Comparison of ENCODE assay signal across 8 cellular contexts in the genomic region with DNA sequence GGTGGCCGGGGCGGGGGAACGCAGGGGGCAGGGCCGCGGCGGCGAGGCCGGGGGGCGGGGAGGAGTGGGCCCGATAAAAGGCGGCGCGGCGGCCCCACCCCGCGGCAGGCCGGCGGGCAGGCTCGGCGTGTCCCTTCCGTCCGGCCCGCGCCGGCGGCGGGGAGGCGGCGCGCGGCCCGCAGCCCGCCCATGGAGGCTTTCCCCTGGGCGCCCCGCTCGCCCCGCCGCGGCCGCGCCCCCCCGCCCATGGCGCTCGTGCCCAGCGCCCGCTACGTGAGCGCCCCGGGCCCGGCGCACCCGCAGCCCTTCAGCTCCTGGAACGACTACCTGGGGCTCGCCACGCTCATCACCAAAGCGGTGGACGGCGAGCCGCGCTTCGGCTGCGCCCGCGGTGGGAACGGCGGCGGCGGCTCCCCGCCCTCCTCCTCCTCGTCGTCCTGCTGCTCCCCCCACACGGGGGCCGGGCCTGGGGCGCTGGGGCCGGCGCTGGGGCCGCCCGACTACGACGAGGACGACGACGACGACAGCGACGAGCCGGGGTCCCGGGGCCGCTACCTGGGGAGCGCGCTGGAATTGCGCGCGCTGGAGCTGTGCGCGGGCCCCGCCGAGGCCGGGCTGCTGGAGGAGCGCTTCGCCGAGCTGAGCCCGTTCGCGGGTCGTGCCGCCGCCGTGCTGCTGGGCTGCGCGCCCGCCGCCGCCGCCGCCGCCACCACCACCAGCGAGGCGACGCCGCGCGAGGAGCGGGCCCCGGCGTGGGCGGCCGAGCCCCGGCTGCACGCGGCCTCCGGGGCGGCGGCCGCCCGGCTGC. TPM values are rescaled to one million over a fixed set of nuclear protein-coding genes. Genes with fewer than 3 reads are reported as not detected.
A peak's percentile ranks its signal among the peaks of the same experiment; 100 is the strongest.
DNase-seq lines count a peak whose midpoint lies in the region; ATAC-seq, FAIRE-seq and TF ChIP-seq lines count a peak whose summit lies in the region.

A gene with protein sequence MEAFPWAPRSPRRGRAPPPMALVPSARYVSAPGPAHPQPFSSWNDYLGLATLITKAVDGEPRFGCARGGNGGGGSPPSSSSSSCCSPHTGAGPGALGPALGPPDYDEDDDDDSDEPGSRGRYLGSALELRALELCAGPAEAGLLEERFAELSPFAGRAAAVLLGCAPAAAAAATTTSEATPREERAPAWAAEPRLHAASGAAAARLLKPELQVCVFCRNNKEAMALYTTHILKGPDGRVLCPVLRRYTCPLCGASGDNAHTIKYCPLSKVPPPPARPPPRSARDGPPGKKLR (plus strand): TSS at position 102 of the 808 bp plus-strand sequence. CDS start 88 bp downstream, at position 190.

- 2% methylated on average over 136 of the region's 136 CpGs for WGBS in liver

- peak within 1 kb of the TSS; percentile 70 for H3K4me3 Mint-ChIP-seq in MCF 10A (ENCODE audit: unreplicated experiment)

- H2AFZ ChIP-seq in PC-9, result no peak within 1 kb of the TSS

- H3K4me1 ChIP-seq in PC-9 (replicated peaks; ENCODE audit: insufficient read depth) (peaks cover 39% of the 10 kb centered on the region), liver (ENCODE audit: control insufficient read depth in 4 of 4, insufficient read depth in 4 of 4, low read length in 3 of 4) (peaks cover 7 to 17% (median 12%) of the 10 kb centered on the region in 4 donors)

- H3K36me3 Mint-ChIP-seq in MCF 10A (ENCODE audit: insufficient read depth, unreplicated experiment), result peaks cover 34% of the 10 kb centered on the region

- intact Hi-C loops in PC-9 (cut with micrococcal nuclease; ENCODE audit: unreplicated experiment) (loop anchor here (5.0 kb wide), 3 partner anchors 233 to 463 kb away; no protein-coding TSS in a partner anchor), MCF 10A (cut with micrococcal nuclease) (loop anchor here (1.0 to 10.0 kb wide), 7 partner anchors 23 to 463 kb away; a partner anchor contains a TSS)

- BruUV-seq in PC-9 (replicated peaks; lab: Mats Ljungman, UMichigan) (no TSS peak), MCF 10A (replicated peaks; lab: Mats Ljungman, UMichigan) (no TSS peak)

- H3K27me3 Mint-ChIP-seq in MCF 10A (ENCODE audit: insufficient read depth, unreplicated experiment), result no peaks in the 10 kb centered on the region

- no peak within 1 kb of the TSS for H3K9ac ChIP-seq in liver (ENCODE audit: low read depth in 1 of 2, low read length in 2 of 2)

- no peak for FAIRE-seq in HTR-8/SVneo (lab: Jason Lieb, UNC)

- H3K36me3 ChIP-seq in PC-9 (ENCODE audit: low read depth) (peaks cover 5% of the 10 kb centered on the region; the same call in 1 of the 2 replicates), liver (ENCODE audit: control insufficient read depth in 4 of 4, insufficient read depth in 3 of 4, low read depth in 1 of 4, low read length in 3 of 4) (peaks cover 4 to 20% (median 15%) of the 10 kb centered on the region in 4 donors)

- CTCF ChIA-PET in PC-9 (lab: Charles Lee), result no interaction called here
- CTCF ChIA-PET in MCF 10A (lab: Yijun Ruan, JAX), result interaction anchor here (0.6 to 1.7 kb wide), 4 partner anchors 15 to 465 kb away, joined by 3 to 8 read pairs (median 4); no protein-coding TSS in a partner anchor

- H3K27ac ChIP-seq in PC-9, result no peak within 1 kb of the TSS
- H3K27ac ChIP-seq in liver (ENCODE audit: low read depth in 1 of 2, low read length in 2 of 2), result no peak within 1 kb of the TSS

- H3K4me3 ChIP-seq in PC-9, result peak within 1 kb of the TSS; percentile 69
- peak within 1 kb of the TSS; percentile 42 to 66 (median 56) for H3K4me3 ChIP-seq in liver (ENCODE audit: low read depth in 1 of 3, low read length in 3 of 3)

- H3K4me1 Mint-ChIP-seq in MCF 10A (ENCODE audit: insufficient read depth, unreplicated experiment), result peaks cover 42% of the 10 kb centered on the region

- POLR2A ChIA-PET in PC-9 (lab: Charles Lee; ENCODE audit: unreplicated experiment) (interaction anchor here (0.5 to 0.7 kb wide), 2 partner anchors 29 to 436 kb away, joined by 5 to 41 read pairs; no protein-coding TSS in a partner anchor), MCF 10A (lab: Yijun Ruan, JAX) (interaction anchor here (0.6 to 4.7 kb wide), 16 partner anchors 7 to 461 kb away, joined by 3 to 33 read pairs (median 4); a partner anchor contains a TSS)

- peak within 1 kb of the TSS; percentile 87 for H3K4me2 ChIP-seq in PC-9

- H3K9me3 ChIP-seq in PC-9 (ENCODE audit: insufficient read depth, low read depth), result no peaks in the 10 kb centered on the region
- H3K9me3 ChIP-seq in liver (ENCODE audit: control insufficient read depth in 4 of 4, low read length in 3 of 4), result no peaks in the 10 kb centered on the region

- TF ChIP-seq CTCF in PC-9 (conservative IDR thresholded peaks at IDR 0.05) (no peak), MCF 10A (IDR thresholded peaks at IDR 0.05; ENCODE audit: unreplicated experiment) (no peak), liver (IDR thresholded peaks at IDR 0.05; ENCODE audit: low read depth, low read length, missing input control) (no peak)

- H3K27ac Mint-ChIP-seq in MCF 10A (ENCODE audit: low read depth, unreplicated experiment), result no peak within 1 kb of the TSS

- peak; percentile 14 for ATAC-seq in HG02840 (IDR thresholded peaks at IDR 0.05; ENCODE audit: low FRiP score, unreplicated experiment)

- peaks cover 22% of the 10 kb centered on the region for H4K20me1 ChIP-seq in PC-9 (ENCODE audit: insufficient read depth)

- H3K27me3 ChIP-seq in PC-9 (ENCODE audit: insufficient read depth, low read depth) (no peaks in the 10 kb centered on the region), liver (ENCODE audit: control insufficient read depth in 4 of 4, insufficient read depth in 4 of 4, low read length in 3 of 4) (no peaks in the 10 kb centered on the region)

- H3F3A ChIP-seq in PC-9 (ENCODE audit: insufficient read depth, low read depth), result peaks cover 38% of the 10 kb centered on the region; the same call in 1 of the 2 replicates

- H3K79me2 ChIP-seq in PC-9 (ENCODE audit: low read depth), result peaks cover 33% of the 10 kb centered on the region

- TF ChIP-seq RAD21 in liver (IDR thresholded peaks at IDR 0.05), result no peak

- H3K9me2 ChIP-seq in PC-9 (ENCODE audit: insufficient read depth), result no peaks in the 10 kb centered on the region

- peak; percentile 67 for DNase-seq in NCI-H1436 (lab: John Stamatoyannopoulos, UW)
- no peak for DNase-seq in NCI-H1436 treated with DMSO at 0.1 percent for 48 hours (lab: John Stamatoyannopoulos, UW)
- no peak for DNase-seq in PC-9
- no peak for DNase-seq in MCF 10A (ENCODE audit: unreplicated experiment)
- peak; percentile 32 for DNase-seq in stimulated activated naive CD4-positive, alpha-beta T cell treated with Interleukin-2 at 50 U/mL for 16 hours (lab: John Stamatoyannopoulos, UW)
- DNase-seq in HTR-8/SVneo (ENCODE audit: insufficient read length, low spot score), result no peak

- no peaks in the 10 kb centered on the region for H3K9me3 Mint-ChIP-seq in MCF 10A (ENCODE audit: unreplicated experiment)

TF ChIP-seq in liver, 16 proteins besides CTCF, POLR2A, EP300 and RAD21:
- TF ChIP-seq, protein P1, sequence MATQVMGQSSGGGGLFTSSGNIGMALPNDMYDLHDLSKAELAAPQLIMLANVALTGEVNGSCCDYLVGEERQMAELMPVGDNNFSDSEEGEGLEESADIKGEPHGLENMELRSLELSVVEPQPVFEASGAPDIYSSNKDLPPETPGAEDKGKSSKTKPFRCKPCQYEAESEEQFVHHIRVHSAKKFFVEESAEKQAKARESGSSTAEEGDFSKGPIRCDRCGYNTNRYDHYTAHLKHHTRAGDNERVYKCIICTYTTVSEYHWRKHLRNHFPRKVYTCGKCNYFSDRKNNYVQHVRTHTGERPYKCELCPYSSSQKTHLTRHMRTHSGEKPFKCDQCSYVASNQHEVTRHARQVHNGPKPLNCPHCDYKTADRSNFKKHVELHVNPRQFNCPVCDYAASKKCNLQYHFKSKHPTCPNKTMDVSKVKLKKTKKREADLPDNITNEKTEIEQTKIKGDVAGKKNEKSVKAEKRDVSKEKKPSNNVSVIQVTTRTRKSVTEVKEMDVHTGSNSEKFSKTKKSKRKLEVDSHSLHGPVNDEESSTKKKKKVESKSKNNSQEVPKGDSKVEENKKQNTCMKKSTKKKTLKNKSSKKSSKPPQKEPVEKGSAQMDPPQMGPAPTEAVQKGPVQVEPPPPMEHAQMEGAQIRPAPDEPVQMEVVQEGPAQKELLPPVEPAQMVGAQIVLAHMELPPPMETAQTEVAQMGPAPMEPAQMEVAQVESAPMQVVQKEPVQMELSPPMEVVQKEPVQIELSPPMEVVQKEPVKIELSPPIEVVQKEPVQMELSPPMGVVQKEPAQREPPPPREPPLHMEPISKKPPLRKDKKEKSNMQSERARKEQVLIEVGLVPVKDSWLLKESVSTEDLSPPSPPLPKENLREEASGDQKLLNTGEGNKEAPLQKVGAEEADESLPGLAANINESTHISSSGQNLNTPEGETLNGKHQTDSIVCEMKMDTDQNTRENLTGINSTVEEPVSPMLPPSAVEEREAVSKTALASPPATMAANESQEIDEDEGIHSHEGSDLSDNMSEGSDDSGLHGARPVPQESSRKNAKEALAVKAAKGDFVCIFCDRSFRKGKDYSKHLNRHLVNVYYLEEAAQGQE (IDR thresholded peaks at IDR 0.05), result no peak
- TF ChIP-seq GABPA (IDR thresholded peaks at IDR 0.05 in 1 of 2, conservative IDR thresholded peaks at IDR 0.05 in 1 of 2) (no peak), SP1 (IDR thresholded peaks at IDR 0.05) (no peak), FOXA2 (IDR thresholded peaks at IDR 0.05) (no peak), RXRA (IDR thresholded peaks at IDR 0.05) (no peak), JUND (IDR thresholded peaks at IDR 0.05) (no peak), HNF4A (conservative IDR thresholded peaks at IDR 0.05) (no peak), YY1 (IDR thresholded peaks at IDR 0.05) (no peak), HNF4G (IDR thresholded peaks at IDR 0.05) (no peak), EGR1 (IDR thresholded peaks at IDR 0.05; ENCODE audit: low read depth in 2 of 2) (no peak)
- TF ChIP-seq, protein P2, sequence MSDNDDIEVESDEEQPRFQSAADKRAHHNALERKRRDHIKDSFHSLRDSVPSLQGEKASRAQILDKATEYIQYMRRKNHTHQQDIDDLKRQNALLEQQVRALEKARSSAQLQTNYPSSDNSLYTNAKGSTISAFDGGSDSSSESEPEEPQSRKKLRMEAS (IDR thresholded peaks at IDR 0.05), result no peak
- TF ChIP-seq, protein P3, sequence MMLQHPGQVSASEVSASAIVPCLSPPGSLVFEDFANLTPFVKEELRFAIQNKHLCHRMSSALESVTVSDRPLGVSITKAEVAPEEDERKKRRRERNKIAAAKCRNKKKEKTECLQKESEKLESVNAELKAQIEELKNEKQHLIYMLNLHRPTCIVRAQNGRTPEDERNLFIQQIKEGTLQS (IDR thresholded peaks at IDR 0.05), result no peak

RNA-seq across cellular contexts. Expression of the gene that starts here (rescaled TPM):
- total RNA-seq in PC-9 (2021), result 5.2 and 7.2 TPM in 2 replicates
- total RNA-seq in MCF 10A (2022), result 2.2 and 3.8 TPM in 2 replicates
- total RNA-seq in liver, result 1 to 10 TPM in 1 of 2 donors, under 1 TPM in 1; 0.08 to 1.1 TPM
- under 1 TPM; 0.07 to 0.12 TPM for polyA plus RNA-seq in liver

Comparison
In these comparisons a context has a peak if more than half of its experiments do, and no peak if none do; other contexts are left out.
1. DNase-seq: peak in NCI-H1436 (single experiment) and stimulated activated naive CD4-positive, alpha-beta T cell treated with Interleukin-2 at 50 U/mL for 16 hours (single experiment); none in NCI-H1436 treated with DMSO at 0.1 percent for 48 hours (single experiment), PC-9 (0 of 2), MCF 10A (single experiment) and HTR-8/SVneo (single experiment).